In the genomic region with DNA sequence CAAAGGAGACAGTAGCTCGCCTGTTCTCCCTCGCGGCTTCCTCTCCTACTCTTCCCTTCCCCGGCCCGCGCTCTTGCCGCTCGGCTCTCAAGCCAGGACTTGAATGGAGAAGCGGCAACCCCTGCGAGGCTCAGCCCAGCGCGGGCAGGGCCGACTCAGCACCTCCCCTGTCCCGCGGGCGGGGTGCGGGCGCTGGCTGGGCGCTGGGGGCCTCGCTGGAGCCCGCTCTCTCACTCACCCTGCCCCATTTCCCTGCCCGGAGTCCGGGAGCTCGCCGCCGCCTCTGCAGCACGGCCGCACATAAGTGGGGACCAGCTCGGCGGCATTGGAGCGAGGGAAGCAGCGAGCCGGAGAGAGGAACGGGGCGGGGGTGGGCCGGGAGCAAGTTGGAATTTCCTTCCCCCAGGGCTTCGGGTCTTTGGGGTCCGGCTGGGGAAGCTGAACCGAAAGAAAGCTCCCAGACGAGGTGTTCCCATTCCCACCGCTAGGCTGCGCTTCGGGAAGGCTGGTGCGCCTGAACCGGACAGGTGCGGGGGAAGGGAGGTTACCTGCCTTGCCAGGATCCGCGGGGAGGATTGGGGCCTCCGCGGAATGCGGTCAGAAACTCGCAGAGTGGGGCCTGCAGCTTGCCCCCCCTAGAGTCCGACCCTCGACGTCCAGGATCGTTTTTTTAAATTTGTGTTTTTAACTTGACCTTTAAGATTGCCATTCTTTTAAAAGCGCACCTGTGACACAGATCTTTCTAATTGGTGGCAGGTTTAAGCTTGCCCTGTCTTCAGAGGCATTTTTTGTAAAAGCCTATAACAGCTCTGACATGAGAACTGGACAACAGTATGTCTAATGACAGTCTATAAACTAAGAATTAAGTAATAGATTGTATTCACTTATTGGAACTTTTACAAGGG, we compare ENCODE assay signal across 7 cellular contexts. TPM values are rescaled to one million over a fixed set of nuclear protein-coding genes. Genes with fewer than 3 reads are reported as not detected.
DNase-seq lines count a peak whose midpoint lies in the region; TF ChIP-seq lines count a peak whose summit lies in the region.

A gene with protein sequence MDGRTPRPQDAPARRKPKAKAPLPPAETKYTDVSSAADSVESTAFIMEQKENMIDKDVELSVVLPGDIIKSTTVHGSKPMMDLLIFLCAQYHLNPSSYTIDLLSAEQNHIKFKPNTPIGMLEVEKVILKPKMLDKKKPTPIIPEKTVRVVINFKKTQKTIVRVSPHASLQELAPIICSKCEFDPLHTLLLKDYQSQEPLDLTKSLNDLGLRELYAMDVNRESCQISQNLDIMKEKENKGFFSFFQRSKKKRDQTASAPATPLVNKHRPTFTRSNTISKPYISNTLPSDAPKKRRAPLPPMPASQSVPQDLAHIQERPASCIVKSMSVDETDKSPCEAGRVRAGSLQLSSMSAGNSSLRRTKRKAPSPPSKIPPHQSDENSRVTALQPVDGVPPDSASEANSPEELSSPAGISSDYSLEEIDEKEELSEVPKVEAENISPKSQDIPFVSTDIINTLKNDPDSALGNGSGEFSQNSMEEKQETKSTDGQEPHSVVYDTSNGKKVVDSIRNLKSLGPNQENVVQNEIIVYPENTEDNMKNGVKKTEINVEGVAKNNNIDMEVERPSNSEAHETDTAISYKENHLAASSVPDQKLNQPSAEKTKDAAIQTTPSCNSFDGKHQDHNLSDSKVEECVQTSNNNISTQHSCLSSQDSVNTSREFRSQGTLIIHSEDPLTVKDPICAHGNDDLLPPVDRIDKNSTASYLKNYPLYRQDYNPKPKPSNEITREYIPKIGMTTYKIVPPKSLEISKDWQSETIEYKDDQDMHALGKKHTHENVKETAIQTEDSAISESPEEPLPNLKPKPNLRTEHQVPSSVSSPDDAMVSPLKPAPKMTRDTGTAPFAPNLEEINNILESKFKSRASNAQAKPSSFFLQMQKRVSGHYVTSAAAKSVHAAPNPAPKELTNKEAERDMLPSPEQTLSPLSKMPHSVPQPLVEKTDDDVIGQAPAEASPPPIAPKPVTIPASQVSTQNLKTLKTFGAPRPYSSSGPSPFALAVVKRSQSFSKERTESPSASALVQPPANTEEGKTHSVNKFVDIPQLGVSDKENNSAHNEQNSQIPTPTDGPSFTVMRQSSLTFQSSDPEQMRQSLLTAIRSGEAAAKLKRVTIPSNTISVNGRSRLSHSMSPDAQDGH (minus strand): TSS at position 105 of the 905 bp plus-strand sequence. CDS start 627 bp downstream, outside the sequence.

- POLR2A ChIA-PET in GM10248 (lab: Yijun Ruan, JAX), result no interaction called here

- peak within 1 kb of the TSS; percentile 62 to 82 (median 72) for H3K4me3 ChIP-seq in skin epidermis

- H3K27ac ChIP-seq in skin epidermis, result peak within 1 kb of the TSS; percentile 78 to 97 (median 93)

- no peak within 1 kb of the TSS for H3K27ac Mint-ChIP-seq in T-helper 1 cell treated with Interleukin-12 subunit alpha and Interleukin-12 subunit beta and Interleukin-4 antibody, amounts not matched to agents 30 μg/mL and 1 μg/mL, for 36 hours

- CTCF ChIA-PET in GM10248 (lab: Yijun Ruan, JAX), result interaction anchor here (1.0 to 2.3 kb wide), 5 partner anchors 10 to 20 kb away, joined by 3 to 9 read pairs (median 6); no protein-coding TSS in a partner anchor

- TF ChIP-seq CTCF in GM10248 (IDR thresholded peaks at IDR 0.05; ENCODE audit: control extremely low read depth, extremely low read depth, low read depth, missing control alignments), result peak; percentile 56

- H3K4me1 Mint-ChIP-seq in T-helper 1 cell treated with Interleukin-12 subunit alpha and Interleukin-12 subunit beta and Interleukin-4 antibody, amounts not matched to agents 30 μg/mL and 1 μg/mL, for 36 hours (ENCODE audit: low read depth), result peaks cover 7% of the 10 kb centered on the region

- H3K27me3 Mint-ChIP-seq in T-helper 1 cell treated with Interleukin-12 subunit alpha and Interleukin-12 subunit beta and Interleukin-4 antibody, amounts not matched to agents 30 μg/mL and 1 μg/mL, for 36 hours (ENCODE audit: low read depth), result peaks cover 54% of the 10 kb centered on the region

- H3K36me3 Mint-ChIP-seq in T-helper 1 cell treated with Interleukin-12 subunit alpha and Interleukin-12 subunit beta and Interleukin-4 antibody, amounts not matched to agents 30 μg/mL and 1 μg/mL, for 36 hours (ENCODE audit: low read depth), result no peaks in the 10 kb centered on the region

- no peaks in the 10 kb centered on the region for H3K9me3 Mint-ChIP-seq in T-helper 1 cell treated with Interleukin-12 subunit alpha and Interleukin-12 subunit beta and Interleukin-4 antibody, amounts not matched to agents 30 μg/mL and 1 μg/mL, for 36 hours

- DNase-seq in GM10248 (ENCODE audit: extremely low spot score) (peak; percentile 33), H4 (ENCODE audit: low spot score) (peak; percentile 59), LHCN-M2 (ENCODE audit: low read depth) (peak; percentile 49), cerebellar cortex (ENCODE audit: low spot score) (peak; percentile 40), islet precursor cell (peak; percentile 92)

- peak within 1 kb of the TSS; percentile 62 for H3K4me3 Mint-ChIP-seq in T-helper 1 cell treated with Interleukin-12 subunit alpha and Interleukin-12 subunit beta and Interleukin-4 antibody, amounts not matched to agents 30 μg/mL and 1 μg/mL, for 36 hours

RNA-seq across cellular contexts. Expression of the gene that starts here (rescaled TPM):
- 5.0 and 15.8 TPM in 2 replicates for total RNA-seq in H4 (2014; rRNA removed; shearing (Covaris generic))
- 2.0 and 4.0 TPM in 2 replicates for total RNA-seq in LHCN-M2 (2014; rRNA removed)
- 2.8 TPM for polyA plus RNA-seq in LHCN-M2 (2012)

Comparison
In these comparisons a context has a peak if more than half of its experiments do, and no peak if none do; other contexts are left out.
1. Peak in every context shown above with its lines: DNase-seq, H3K4me3 ChIP-seq and H3K27ac ChIP-seq.
2. DNase-seq: peak in every context shown above with its lines; median percentile 92 in islet precursor cell; 59 in H4; 49 in LHCN-M2; 40 in cerebellar cortex; 33 in GM10248.